21 cellular contexts compared by ENCODE assay signal in genomic region chr1:147851149-147851548, GRCh38. TPM values are rescaled to one million over a fixed set of nuclear protein-coding genes. Genes with fewer than 3 reads are reported as not detected.
DNase-seq lines count a peak whose midpoint lies in the region; ATAC-seq and TF ChIP-seq lines count a peak whose summit lies in the region.
"Had no signal": no experiment of that assay in that cellular context is flagged by ENCODE, and none has a peak within 500 bp of the region (broad histone marks: within the 10 kb centered on the region; RNA-seq: fewer than 3 reads in every experiment).

No MANE protein-coding gene starts in this region.

- H3K36me3 Mint-ChIP-seq in effector memory CD8-positive, alpha-beta T cell (ENCODE audit: insufficient read depth): no peaks in the 10 kb centered on the region
- H3K36me3 Mint-ChIP-seq: activated naive CD8-positive, alpha-beta T cell treated with anti-CD3 and anti-CD28 coated beads, Interleukin-2, amount 10 ng/mL, durations not matched to agents 7 days and 5 days had no signal

- no peak overlapping the region for H3K27ac Mint-ChIP-seq in effector memory CD8-positive, alpha-beta T cell
- H3K27ac Mint-ChIP-seq: activated CD8-positive, alpha-beta T cell treated with anti-CD3 and anti-CD28 coated beads for 36 hours; activated naive CD8-positive, alpha-beta T cell treated with anti-CD3 and anti-CD28 coated beads, Interleukin-2, amount 10 ng/mL, durations not matched to agents 7 days and 5 days; activated T-cell treated with anti-CD3 and anti-CD28 coated beads, Interleukin-2, amount 50 U/mL, for 72 hours had no signal

- CTCF ChIA-PET in A673 (lab: Charles Lee): no interaction called here

- H3K4me1 ChIP-seq in A673 (ENCODE audit: insufficient read depth, low read length, poor library complexity, severe bottlenecking): no peaks in the 10 kb centered on the region
- H3K4me1 ChIP-seq: gastrocnemius medialis, psoas muscle, vagina had no signal

- H3K27me3 ChIP-seq in A673 (replicated peaks; ENCODE audit: insufficient read depth, low read depth, low read length, poor library complexity): no peaks in the 10 kb centered on the region
- H3K27me3 ChIP-seq: gastrocnemius medialis, vagina had no signal

- no peaks in the 10 kb centered on the region for H3K9me3 ChIP-seq in A673 (ENCODE audit: low read depth, low read length, poor library complexity, severe bottlenecking)
- H3K9me3 ChIP-seq: gastrocnemius medialis, psoas muscle, vagina had no signal

- H3K9me3 Mint-ChIP-seq in effector memory CD8-positive, alpha-beta T cell: no peaks in the 10 kb centered on the region
- H3K9me3 Mint-ChIP-seq: activated CD8-positive, alpha-beta T cell treated with anti-CD3 and anti-CD28 coated beads for 36 hours; activated naive CD8-positive, alpha-beta T cell treated with anti-CD3 and anti-CD28 coated beads, Interleukin-2, amount 10 ng/mL, durations not matched to agents 7 days and 5 days; activated T-cell treated with anti-CD3 and anti-CD28 coated beads, Interleukin-2, amount 50 U/mL, for 72 hours had no signal

- POLR2A ChIA-PET in A673 (lab: Charles Lee; ENCODE audit: low non-redundant PET): no interaction called here

- DNase-seq in A673 (ENCODE audit: low spot score): peak; percentile 14
- DNase-seq in HT-29 (ENCODE audit: low spot score): peak; percentile 74
- peak; percentile 6 for DNase-seq in astrocyte of the spinal cord (ENCODE audit: low read depth, low spot score)
- DNase-seq in glomerular endothelial cell (ENCODE audit: extremely low read depth, low read depth, low spot score): peak; percentile 45
- no peak for DNase-seq in effector memory CD8-positive, alpha-beta T cell
- no peak for DNase-seq in epidermal melanocyte (ENCODE audit: insufficient read length, low spot score)
- DNase-seq in NCI-H1092 treated with DMSO at 0.1 percent for 48 hours (lab: John Stamatoyannopoulos, UW): no peak
- DNase-seq: activated CD8-positive, alpha-beta T cell treated with anti-CD3 and anti-CD28 coated beads for 36 hours; activated naive CD8-positive, alpha-beta T cell treated with anti-CD3 and anti-CD28 coated beads, Interleukin-2, amount 10 ng/mL, durations not matched to agents 7 days and 5 days; activated T-cell treated with anti-CD3 and anti-CD28 coated beads, Interleukin-2, amount 50 U/mL, for 72 hours; caudate nucleus; effector memory CD4-positive, alpha-beta T cell; gastrocnemius medialis; mesenchymal stem cell; MM.1S; NCI-H2029; psoas muscle; stimulated activated CD4-positive, alpha-beta T cell treated with anti-CD3 and anti-CD28 coated beads, Interleukin-15, amount 100 ng/mL, for 24 hours had no signal

- intact Hi-C loops in A673 (cut with micrococcal nuclease; ENCODE audit: unreplicated experiment): no loop called here

- no peaks in the 10 kb centered on the region for H3K36me3 ChIP-seq in A673 (ENCODE audit: insufficient read depth, low read length, poor library complexity, severe bottlenecking)
- H3K36me3 ChIP-seq: gastrocnemius medialis, vagina had no signal

- H3K27me3 Mint-ChIP-seq in effector memory CD8-positive, alpha-beta T cell: peaks cover 31 to 49% of the 10 kb centered on the region in 2 donors

- no peak overlapping the region for H3K27ac ChIP-seq in A673 (ENCODE audit: low read depth, low read length, poor library complexity, severe bottlenecking)
- H3K27ac ChIP-seq: gastrocnemius medialis, psoas muscle, vagina had no signal

- in situ Hi-C loops in astrocyte of the spinal cord (cut with HindIII; ENCODE audit: low sequenced_read_pairs): no loop called here

- no peak for TF ChIP-seq CTCF in A673 (conservative IDR thresholded peaks at IDR 0.05; ENCODE audit: low read depth, low read length)
- no peak for TF ChIP-seq CTCF in astrocyte of the spinal cord (IDR thresholded peaks at IDR 0.05; ENCODE audit: low read depth, low read length)

- BruUV-seq in A673 (replicated peaks; lab: Mats Ljungman, UMichigan): no TSS peak

- no peak overlapping the region for H3K4me3 ChIP-seq in A673 (ENCODE audit: low read depth, low read length, poor library complexity, severe bottlenecking)
- H3K4me3 ChIP-seq in astrocyte of the spinal cord (ENCODE audit: low read depth, low read length): no peak overlapping the region
- H3K4me3 ChIP-seq: gastrocnemius medialis, psoas muscle, vagina had no signal

- no peaks in the 10 kb centered on the region for H3K4me1 Mint-ChIP-seq in effector memory CD8-positive, alpha-beta T cell (ENCODE audit: low read depth in 2 of 2)
- H3K4me1 Mint-ChIP-seq: activated naive CD8-positive, alpha-beta T cell treated with anti-CD3 and anti-CD28 coated beads, Interleukin-2, amount 10 ng/mL, durations not matched to agents 7 days and 5 days had no signal

- H3K4me3 Mint-ChIP-seq in effector memory CD8-positive, alpha-beta T cell: no peak overlapping the region
- H3K4me3 Mint-ChIP-seq: activated CD8-positive, alpha-beta T cell treated with anti-CD3 and anti-CD28 coated beads for 36 hours; activated naive CD8-positive, alpha-beta T cell treated with anti-CD3 and anti-CD28 coated beads, Interleukin-2, amount 10 ng/mL, durations not matched to agents 7 days and 5 days; activated T-cell treated with anti-CD3 and anti-CD28 coated beads, Interleukin-2, amount 50 U/mL, for 72 hours had no signal

- ATAC-seq in effector memory CD8-positive, alpha-beta T cell (replicated peaks): no peak
- ATAC-seq in GM18870 (IDR thresholded peaks at IDR 0.05; ENCODE audit: unreplicated experiment): no peak
- ATAC-seq: activated CD8-positive, alpha-beta T cell treated with anti-CD3 and anti-CD28 coated beads for 36 hours; gastrocnemius medialis; psoas muscle had no signal

RNA-seq across cellular contexts. Expression of gene GJA8, which starts 51.4 kb away (rescaled TPM):
- total RNA-seq in A673 (2021) (not detected in 2 replicates), glomerular endothelial cell (not detected in 2 replicates)
- total RNA-seq in HT-29 (2014; rRNA removed; shearing (Covaris generic)): not detected in 2 replicates
- total RNA-seq: activated CD8-positive, alpha-beta T cell treated with anti-CD3 and anti-CD28 coated beads for 36 hours; activated naive CD8-positive, alpha-beta T cell treated with anti-CD3 and anti-CD28 coated beads, Interleukin-2, amount 10 ng/mL, durations not matched to agents 7 days and 5 days; activated T-cell treated with anti-CD3 and anti-CD28 coated beads, Interleukin-2, amount 50 U/mL, for 72 hours; gastrocnemius medialis; H4; psoas muscle; vagina had no signal

Comparison
In these comparisons a context has a peak if more than half of its experiments do, and no peak if none do; other contexts are left out.
1. DNase-seq: peak in A673 (single experiment), HT-29 (single experiment), astrocyte of the spinal cord (single experiment) and glomerular endothelial cell (single experiment); none in effector memory CD8-positive, alpha-beta T cell (0 of 3), epidermal melanocyte (single experiment) and NCI-H1092 treated with DMSO at 0.1 percent for 48 hours (single experiment).